In the genomic region with DNA sequence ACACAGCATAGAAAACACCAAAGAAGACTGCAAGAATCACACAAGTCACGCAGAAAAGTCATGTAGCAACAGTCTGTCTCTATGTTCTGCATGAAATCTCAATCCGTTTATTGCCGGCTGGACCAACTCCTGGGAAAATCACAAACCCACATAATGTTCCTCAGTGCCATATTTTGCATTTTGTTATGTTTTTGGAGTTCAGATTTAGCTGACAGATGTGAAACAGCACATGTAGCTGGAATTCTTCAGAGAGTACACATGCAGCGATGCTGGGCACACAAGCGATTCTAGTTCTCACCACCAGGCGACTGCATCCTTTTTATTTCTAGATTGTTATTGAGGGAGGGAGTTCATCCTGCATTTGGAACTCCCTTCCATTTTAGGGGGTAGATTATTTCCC, we compare ENCODE assay signal across 11 cellular contexts.
A peak's percentile ranks its signal among the peaks of the same experiment; 100 is the strongest.
DNase-seq lines count a peak whose midpoint lies in the region; ATAC-seq and TF ChIP-seq lines count a peak whose summit lies in the region.
"Had no signal": no experiment of that assay in that cellular context is flagged by ENCODE, and none has a peak within 500 bp of the region (broad histone marks: within the 10 kb centered on the region; RNA-seq: fewer than 3 reads in every experiment).

No MANE protein-coding gene starts in this region.

- H3K36me3 Mint-ChIP-seq in activated naive CD8-positive, alpha-beta T cell treated with anti-CD3 and anti-CD28 coated beads, Interleukin-2, amount 50 U/mL, for 24 hours (ENCODE audit: low read depth), result no peaks in the 10 kb centered on the region

- H3K36me3 ChIP-seq in SK-N-MC (ENCODE audit: insufficient read depth, low read length), result no peaks in the 10 kb centered on the region

- peak; percentile 36; the same call in 1 of the 2 replicates for TF ChIP-seq CTCF in GM12874 (IDR thresholded peaks at IDR 0.05; ENCODE audit: insufficient read depth, low read depth, low read length)
- TF ChIP-seq CTCF in fibroblast of villous mesenchyme (IDR thresholded peaks at IDR 0.05; ENCODE audit: insufficient read depth, low read depth, low read length), result peak; percentile 54

- DNase-seq in SK-N-MC (ENCODE audit: low read depth, low spot score) (no peak), fibroblast of villous mesenchyme (ENCODE audit: low read depth) (peak; percentile 3), substantia nigra (lab: John Stamatoyannopoulos, UW) (peak in 13 of 49 donors; percentile 3 to 36 (median 16))
- DNase-seq in activated naive CD8-positive, alpha-beta T cell treated with anti-CD3 and anti-CD28 coated beads, Interleukin-2, amount 50 U/mL, for 24 hours, result no peak
- DNase-seq: effector memory CD8-positive, alpha-beta T cell; Karpas-422 had no signal

- no peak overlapping the region for H3K9ac ChIP-seq in SK-N-MC (ENCODE audit: insufficient read length)

- no peak overlapping the region for H3K4me3 Mint-ChIP-seq in activated naive CD8-positive, alpha-beta T cell treated with anti-CD3 and anti-CD28 coated beads, Interleukin-2, amount 50 U/mL, for 24 hours
- H3K4me3 Mint-ChIP-seq: effector memory CD8-positive, alpha-beta T cell had no signal

- H3K4me3 ChIP-seq in SK-N-MC (peak overlapping the region; percentile 11; the same call in 1 of the 2 replicates), fibroblast of villous mesenchyme (ENCODE audit: low read depth, low read length) (no peak overlapping the region)

- H3K27ac ChIP-seq in SK-N-MC, result peak overlapping the region; percentile 31; the same call in 1 of the 2 replicates
- peak overlapping the region; percentile 66 for H3K27ac ChIP-seq in substantia nigra (ENCODE audit: low read depth, low read length, poor library complexity, severe bottlenecking)

- no peak overlapping the region for H3K27ac Mint-ChIP-seq in activated naive CD8-positive, alpha-beta T cell treated with anti-CD3 and anti-CD28 coated beads, Interleukin-2, amount 50 U/mL, for 24 hours
- H3K27ac Mint-ChIP-seq: activated T-helper 2 cell treated with anti-CD3 and anti-CD28 coated beads, Interferon-gamma antibody, Interleukin-2, Interleukin-4, amounts not matched to agents 10 μg/mL and 5 μg/mL and 100 μg/mL, durations not matched to agents 14 hours and 24 hours and 36 hours; effector memory CD8-positive, alpha-beta T cell had no signal

- H3K9me3 Mint-ChIP-seq in activated naive CD8-positive, alpha-beta T cell treated with anti-CD3 and anti-CD28 coated beads, Interleukin-2, amount 50 U/mL, for 24 hours, result no peaks in the 10 kb centered on the region
- H3K9me3 Mint-ChIP-seq: activated T-helper 2 cell treated with anti-CD3 and anti-CD28 coated beads, Interferon-gamma antibody, Interleukin-2, Interleukin-4, amounts not matched to agents 10 μg/mL and 5 μg/mL and 100 μg/mL, durations not matched to agents 14 hours and 24 hours and 36 hours; effector memory CD8-positive, alpha-beta T cell had no signal

- no peaks in the 10 kb centered on the region for H3K9me3 ChIP-seq in SK-N-MC (ENCODE audit: low read depth, low read length)

- ATAC-seq in GM18870 (IDR thresholded peaks at IDR 0.05; ENCODE audit: unreplicated experiment) (no peak), GM19452 (IDR thresholded peaks at IDR 0.05; ENCODE audit: unreplicated experiment) (no peak), GM21737 (IDR thresholded peaks at IDR 0.05; ENCODE audit: unreplicated experiment) (no peak)
- no peak for ATAC-seq in activated naive CD8-positive, alpha-beta T cell treated with anti-CD3 and anti-CD28 coated beads, Interleukin-2, amount 50 U/mL, for 24 hours
- ATAC-seq: effector memory CD8-positive, alpha-beta T cell had no signal

- H3K4me1 Mint-ChIP-seq in activated naive CD8-positive, alpha-beta T cell treated with anti-CD3 and anti-CD28 coated beads, Interleukin-2, amount 50 U/mL, for 24 hours, result no peaks in the 10 kb centered on the region

- H3K27me3 Mint-ChIP-seq in activated naive CD8-positive, alpha-beta T cell treated with anti-CD3 and anti-CD28 coated beads, Interleukin-2, amount 50 U/mL, for 24 hours, result peaks cover 14% of the 10 kb centered on the region
